ENCODE assay signal across 2 cellular contexts in genomic region chr4:2458546-2459491, GRCh38.
TF ChIP-seq lines count a peak whose summit lies in the region.

No MANE protein-coding gene starts in this region.

TF ChIP-seq in SK-N-SH, 30 proteins besides CTCF, POLR2A, EP300 and RAD21 (continued from another document):
- no peak for TF ChIP-seq REST (IDR thresholded peaks at IDR 0.05; ENCODE audit: low read depth, low read length)

TF ChIP-seq in SK-N-SH treated with all-trans-retinoic acid at 6 μM for 48 hours, 23 proteins besides CTCF, POLR2A, EP300 and RAD21 (continued from another document):
- no peak for TF ChIP-seq CSRNP3 (CRISPR knock-in tag; IDR thresholded peaks at IDR 0.05)
- TF ChIP-seq TCF4 (CRISPR knock-in tag; IDR thresholded peaks at IDR 0.05; ENCODE audit: borderline replicate concordance), result no peak
- no peak for TF ChIP-seq ISL1 (CRISPR knock-in tag; IDR thresholded peaks at IDR 0.05)
- no peak for TF ChIP-seq SNAI2 (CRISPR knock-in tag; IDR thresholded peaks at IDR 0.05)
- no peak for TF ChIP-seq TOX (CRISPR knock-in tag; IDR thresholded peaks at IDR 0.05; ENCODE audit: borderline replicate concordance)
- no peak for TF ChIP-seq POU6F1 (CRISPR knock-in tag; IDR thresholded peaks at IDR 0.05; ENCODE audit: borderline replicate concordance, low read depth)
- TF ChIP-seq ZFP30 (CRISPR knock-in tag; IDR thresholded peaks at IDR 0.05), result no peak
